ENCODE assay signal across 8 cellular contexts in the genomic region with DNA sequence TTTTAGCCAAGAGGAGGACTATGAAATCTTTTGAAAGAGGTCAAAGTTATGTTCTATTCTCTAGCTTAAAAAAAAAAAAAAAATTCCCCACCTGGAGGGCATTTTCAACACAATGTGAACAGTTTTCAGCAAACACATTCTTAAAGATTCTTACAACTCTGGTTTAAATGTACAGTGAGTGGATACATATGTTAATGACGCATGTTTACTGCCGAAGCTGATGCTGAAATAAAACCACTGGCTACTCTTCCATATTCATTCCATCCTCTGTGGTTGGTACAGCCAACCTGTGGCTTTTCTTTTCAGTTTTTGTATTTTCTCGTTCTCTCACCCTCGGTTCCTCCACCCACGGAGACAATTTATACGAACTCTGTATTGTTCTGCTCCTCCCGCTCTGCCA.
"Had no signal": no experiment of that assay in that cellular context is flagged by ENCODE, and none has a peak within 500 bp of the region (broad histone marks: within the 10 kb centered on the region; RNA-seq: fewer than 3 reads in every experiment).

No MANE protein-coding gene starts in this region.

- DNase-seq: GM23248, HFFc6, KG1 had no signal

- ATAC-seq: HCT116, HepG2, K562 had no signal

- H3K36me3 ChIP-seq: HAP-1 had no signal

- H3K27ac ChIP-seq: GM23248, HL-60 had no signal

- H3K4me3 ChIP-seq: GM23248, HAP-1, K562 had no signal

- H2AFZ ChIP-seq: GM23248 had no signal

- H3K4me1 ChIP-seq: HAP-1 had no signal

- H3K9me3 ChIP-seq: HAP-1 had no signal

- H3K9ac ChIP-seq: GM23248 had no signal

- H3K4me3 Mint-ChIP-seq: HFFc6 had no signal
